13 cellular contexts compared by ENCODE assay signal in genomic region chr3:13818919-13819318, GRCh38.
A peak's percentile ranks its signal among the peaks of the same experiment; 100 is the strongest.
DNase-seq lines count a peak whose midpoint lies in the region; ATAC-seq and TF ChIP-seq lines count a peak whose summit lies in the region.
"Had no signal": no experiment of that assay in that cellular context is flagged by ENCODE, and none has a peak within 500 bp of the region (broad histone marks: within the 10 kb centered on the region; RNA-seq: fewer than 3 reads in every experiment).

No MANE protein-coding gene starts in this region.

- TF ChIP-seq CTCF in RWPE1 (conservative IDR thresholded peaks at IDR 0.05; ENCODE audit: low read depth) (no peak), upper lobe of right lung (IDR thresholded peaks at IDR 0.05) (no peak)

- peak overlapping the region; percentile 51 for H2BK15ac ChIP-seq in neuronal stem cell (ENCODE audit: low read length)

- no peak for ATAC-seq in upper lobe of right lung
- ATAC-seq in HG03354 (IDR thresholded peaks at IDR 0.05; ENCODE audit: poor library complexity, severe bottlenecking, unreplicated experiment), result no peak
- ATAC-seq: A549; CD8-positive, alpha-beta T cell had no signal

- peaks cover 3% of the 10 kb centered on the region for H3K79me1 ChIP-seq in neuronal stem cell (ENCODE audit: low read depth, low read length)

- peak overlapping the region; percentile 76 for H3K14ac ChIP-seq in neuronal stem cell (ENCODE audit: low read length)

- peak overlapping the region; percentile 64 for H2AK5ac ChIP-seq in neuronal stem cell (ENCODE audit: low read depth, low read length)

- H3K4me1 ChIP-seq in neuronal stem cell (ENCODE audit: control insufficient read depth in 2 of 2, insufficient read depth in 1 of 2, low read depth in 1 of 2, low read length in 2 of 2), result peaks cover 0 to 2% of the 10 kb centered on the region in 2 donors
- H3K4me1 ChIP-seq in upper lobe of right lung, result no peaks in the 10 kb centered on the region
- H3K4me1 ChIP-seq: A549 had no signal

- peaks cover 27 to 38% of the 10 kb centered on the region in 2 donors for H3K9me3 ChIP-seq in neuronal stem cell (replicated peaks in 1 of 2; ENCODE audit: control insufficient read depth in 2 of 2, insufficient read depth in 1 of 2, low read depth in 1 of 2, low read length in 2 of 2)
- H3K9me3 ChIP-seq in upper lobe of right lung, result peaks cover 27% of the 10 kb centered on the region

- intact Hi-C loops in upper lobe of right lung (cut with DNase I), result no loop called here

- POLR2A ChIA-PET in RWPE1 (lab: Yijun Ruan, JAX; ENCODE audit: low non-redundant PET), result no interaction called here

- H2AFZ ChIP-seq in neuronal stem cell (ENCODE audit: low read length), result no peak overlapping the region

- no peak overlapping the region for H3K9ac ChIP-seq in neuronal stem cell (ENCODE audit: low read depth, low read length, poor library complexity)

- CTCF ChIA-PET in RWPE1 (lab: Yijun Ruan, JAX), result no interaction called here

- no peak overlapping the region for H3K4me3 ChIP-seq in H7 (ENCODE audit: insufficient read depth, low read depth, low read length)
- H3K4me3 ChIP-seq in neuronal stem cell (ENCODE audit: low read length in 2 of 2), result no peak overlapping the region
- no peak overlapping the region for H3K4me3 ChIP-seq in upper lobe of right lung
- H3K4me3 ChIP-seq: A549 had no signal

- no CpG with 5 or more reads among the region's 30 CpGs for WGBS in neuronal stem cell (ENCODE audit: extremely low coverage in 2 of 2, insufficient read length in 2 of 2, insufficient replicate concordance in 1 of 2), 2 donors

- H3K4ac ChIP-seq in neuronal stem cell (ENCODE audit: low read length), result peak overlapping the region; percentile 47

- H3K27me3 ChIP-seq in H7 (ENCODE audit: control insufficient read depth, insufficient read depth, low read length) (no peaks in the 10 kb centered on the region), neuronal stem cell (ENCODE audit: control insufficient read depth in 3 of 3, insufficient read depth in 3 of 3, low read depth in 1 of 3, low read length in 3 of 3) (no peaks in the 10 kb centered on the region), upper lobe of right lung (no peaks in the 10 kb centered on the region)

- peak overlapping the region; percentile 92 for H3K23ac ChIP-seq in neuronal stem cell (ENCODE audit: low read depth, low read length, poor library complexity)

- peak; percentile 57 for DNase-seq in H7
- no peak for DNase-seq in RWPE1 (ENCODE audit: low spot score)
- no peak for DNase-seq in neuronal stem cell (ENCODE audit: low spot score)
- peak; percentile 60 for DNase-seq in upper lobe of right lung
- no peak for DNase-seq in stimulated activated CD4-positive, alpha-beta T cell treated with anti-CD3 and anti-CD28 coated beads, Interleukin-2, amount 100 ng/mL, for 48 hours
- no peak for DNase-seq in AG08396 (ENCODE audit: low spot score)
- DNase-seq: CD8-positive, alpha-beta T cell; COR-L47; DMS153; DND-41; GF-D8 had no signal

- no peak overlapping the region for H2BK120ac ChIP-seq in neuronal stem cell (ENCODE audit: low read depth, low read length)

- H3K36me3 ChIP-seq in H7 (replicated peaks; ENCODE audit: control insufficient read depth, insufficient read depth, low read length) (no peaks in the 10 kb centered on the region), neuronal stem cell (replicated peaks in 1 of 2; ENCODE audit: control insufficient read depth in 2 of 2, insufficient read depth in 2 of 2, low read length in 2 of 2) (peaks cover 0 to 1% of the 10 kb centered on the region in 2 donors), upper lobe of right lung (no peaks in the 10 kb centered on the region)

- no peak overlapping the region for H3K4me2 ChIP-seq in neuronal stem cell (ENCODE audit: insufficient read depth, low read length, poor library complexity, severe bottlenecking)
- H3K4me2 ChIP-seq: A549 had no signal

- peak overlapping the region; percentile 77 for H3K18ac ChIP-seq in neuronal stem cell (ENCODE audit: low read length)

- no peak overlapping the region for H2BK12ac ChIP-seq in neuronal stem cell (ENCODE audit: low read length)

- peak overlapping the region; percentile 54 for H4K91ac ChIP-seq in neuronal stem cell (ENCODE audit: low read depth, low read length, poor library complexity)

- H3K27ac ChIP-seq in RWPE1 (peak overlapping the region; percentile 8; the same call in 1 of the 2 replicates), neuronal stem cell (replicated peaks; ENCODE audit: low read length) (no peak overlapping the region), upper lobe of right lung (no peak overlapping the region)
- H3K27ac ChIP-seq: A549 had no signal

- no peak overlapping the region for H2BK5ac ChIP-seq in neuronal stem cell (ENCODE audit: low read length)

- H4K8ac ChIP-seq in neuronal stem cell (ENCODE audit: low read depth, low read length), result no peak overlapping the region

Comparison
In these comparisons a context has a peak if more than half of its experiments do, and no peak if none do; other contexts are left out.
1. DNase-seq: peak in H7 (single experiment) and upper lobe of right lung (single experiment); none in RWPE1 (single experiment), neuronal stem cell (single experiment), stimulated activated CD4-positive, alpha-beta T cell treated with anti-CD3 and anti-CD28 coated beads, Interleukin-2, amount 100 ng/mL, for 48 hours (0 of 2) and AG08396 (single experiment).